8 cellular contexts compared by ENCODE assay signal in genomic region chr7:92833024-92833765, GRCh38. TPM values are rescaled to one million over a fixed set of nuclear protein-coding genes. Genes with fewer than 3 reads are reported as not detected.
DNase-seq lines count a peak whose midpoint lies in the region; ATAC-seq and TF ChIP-seq lines count a peak whose summit lies in the region.

No MANE protein-coding gene starts in this region.

- no TSS peak for BruUV-seq in PC-3 (replicated peaks; lab: Mats Ljungman, UMichigan)

- no peaks in the 10 kb centered on the region for H3K27me3 Mint-ChIP-seq in activated T-cell treated with anti-CD3 and anti-CD28 coated beads, Interleukin-2, amount 50 U/mL, for 72 hours (ENCODE audit: low read depth)
- no peaks in the 10 kb centered on the region for H3K27me3 Mint-ChIP-seq in natural killer cell treated with Interleukin-12 subunit alpha and Interleukin-12 subunit beta and Interleukin-15 and Interleukin-18, amount 100 ng/mL, for 72 hours
- H3K27me3 Mint-ChIP-seq in stimulated activated naive CD8-positive, alpha-beta T cell treated with anti-CD3 and anti-CD28 coated beads, Interleukin-15, Interleukin-2, amounts not matched to agents 100 ng/mL and 50 ng/mL, for 24 hours: no peaks in the 10 kb centered on the region

- no peaks in the 10 kb centered on the region for H3K9me3 ChIP-seq in HUES48 (ENCODE audit: control insufficient read depth, insufficient read depth, low read length)
- no peaks in the 10 kb centered on the region for H3K9me3 ChIP-seq in PC-3 (ENCODE audit: low read length)
- no peaks in the 10 kb centered on the region for H3K9me3 ChIP-seq in fibroblast of lung (ENCODE audit: control insufficient read depth, insufficient read depth, low read depth, low read length)

- peak overlapping the region; percentile 90 for H3K27ac ChIP-seq in HUES48 (ENCODE audit: low read depth, low read length)
- peak overlapping the region; percentile 66 for H3K27ac ChIP-seq in PC-3 (ENCODE audit: low read length)
- H3K27ac ChIP-seq in fibroblast of lung (ENCODE audit: insufficient read depth, low read length): peak overlapping the region; percentile 96

- H3K4me3 Mint-ChIP-seq in activated T-cell treated with anti-CD3 and anti-CD28 coated beads, Interleukin-2, amount 50 U/mL, for 72 hours: peak overlapping the region; percentile 88 to 97
- peak overlapping the region; percentile 99 for H3K4me3 Mint-ChIP-seq in natural killer cell treated with Interleukin-12 subunit alpha and Interleukin-12 subunit beta and Interleukin-15 and Interleukin-18, amount 100 ng/mL, for 72 hours
- H3K4me3 Mint-ChIP-seq in stimulated activated naive CD8-positive, alpha-beta T cell treated with anti-CD3 and anti-CD28 coated beads, Interleukin-15, Interleukin-2, amounts not matched to agents 100 ng/mL and 50 ng/mL, for 24 hours: peak overlapping the region; percentile 94

- H3K4me2 ChIP-seq in PC-3 (ENCODE audit: low read length): peak overlapping the region; percentile 89
- H3K4me2 ChIP-seq in fibroblast of lung (ENCODE audit: extremely low read depth, insufficient read depth, low read length): peak overlapping the region; percentile 100

- no peaks in the 10 kb centered on the region for H3F3A ChIP-seq in PC-3 (ENCODE audit: low read length, unreplicated experiment)

- H3K9ac ChIP-seq in HUES48 (ENCODE audit: low read depth, low read length) (peak overlapping the region; percentile 73), PC-3 (ENCODE audit: low read length) (peak overlapping the region; percentile 80), fibroblast of lung (ENCODE audit: insufficient read depth, low read length) (peak overlapping the region; percentile 88)

- ATAC-seq in GM21390 (IDR thresholded peaks at IDR 0.05; ENCODE audit: unreplicated experiment) (peak; percentile 50), PC-3 (peak; percentile 60)
- ATAC-seq in activated T-cell treated with anti-CD3 and anti-CD28 coated beads, Interleukin-2, amount 50 U/mL, for 72 hours (replicated peaks in 1 of 2): peak; percentile 71 to 74
- peak; percentile 69 to 76 for ATAC-seq in natural killer cell treated with Interleukin-12 subunit alpha and Interleukin-12 subunit beta and Interleukin-15 and Interleukin-18, amount 100 ng/mL, for 72 hours

- TF ChIP-seq CTCF in PC-3 (conservative IDR thresholded peaks at IDR 0.05; ENCODE audit: low read depth, low read length) (peak; percentile 79), fibroblast of lung (conservative IDR thresholded peaks at IDR 0.05 in 1 of 2, IDR thresholded peaks at IDR 0.05 in 1 of 2; ENCODE audit: low read depth in 1 of 2, low read length in 2 of 2) (peak; percentile 61 to 70)

- H4K20me1 ChIP-seq in PC-3 (ENCODE audit: low read length) (no peaks in the 10 kb centered on the region), fibroblast of lung (ENCODE audit: control insufficient read depth, extremely low read depth, insufficient read depth, low read length) (no peaks in the 10 kb centered on the region)

- peaks cover 41% of the 10 kb centered on the region for H3K4me1 Mint-ChIP-seq in activated T-cell treated with anti-CD3 and anti-CD28 coated beads, Interleukin-2, amount 50 U/mL, for 72 hours (ENCODE audit: low read depth)
- peaks cover 42 to 43% of the 10 kb centered on the region in 2 donors for H3K4me1 Mint-ChIP-seq in natural killer cell treated with Interleukin-12 subunit alpha and Interleukin-12 subunit beta and Interleukin-15 and Interleukin-18, amount 100 ng/mL, for 72 hours (ENCODE audit: low read depth in 2 of 2)
- H3K4me1 Mint-ChIP-seq in stimulated activated naive CD8-positive, alpha-beta T cell treated with anti-CD3 and anti-CD28 coated beads, Interleukin-15, Interleukin-2, amounts not matched to agents 100 ng/mL and 50 ng/mL, for 24 hours (ENCODE audit: low read depth): peaks cover 49% of the 10 kb centered on the region

- DNase-seq in DMS 273 (lab: John Stamatoyannopoulos, UW; ENCODE audit: unreplicated experiment) (peak; percentile 98), PC-3 (peak; percentile 82), fibroblast of lung (ENCODE audit: low read depth in 2 of 2) (peak; percentile 73 to 80)
- DNase-seq in activated T-cell treated with anti-CD3 and anti-CD28 coated beads, Interleukin-2, amount 50 U/mL, for 72 hours: peak; percentile 92 to 94
- peak; percentile 84 for DNase-seq in natural killer cell treated with Interleukin-12 subunit alpha and Interleukin-12 subunit beta and Interleukin-15 and Interleukin-18, amount 100 ng/mL, for 72 hours (ENCODE audit: low spot score)

- H3K27ac Mint-ChIP-seq in activated T-cell treated with anti-CD3 and anti-CD28 coated beads, Interleukin-2, amount 50 U/mL, for 72 hours: peak overlapping the region; percentile 81
- peak overlapping the region; percentile 96 to 99 for H3K27ac Mint-ChIP-seq in natural killer cell treated with Interleukin-12 subunit alpha and Interleukin-12 subunit beta and Interleukin-15 and Interleukin-18, amount 100 ng/mL, for 72 hours
- peak overlapping the region; percentile 95 for H3K27ac Mint-ChIP-seq in stimulated activated naive CD8-positive, alpha-beta T cell treated with anti-CD3 and anti-CD28 coated beads, Interleukin-15, Interleukin-2, amounts not matched to agents 100 ng/mL and 50 ng/mL, for 24 hours

- peaks cover 13% of the 10 kb centered on the region for H3K27me3 ChIP-seq in HUES48 (ENCODE audit: control insufficient read depth, insufficient read depth, low read length)
- no peaks in the 10 kb centered on the region for H3K27me3 ChIP-seq in PC-3 (ENCODE audit: low read length)
- H3K27me3 ChIP-seq in fibroblast of lung (ENCODE audit: control insufficient read depth, insufficient read depth, low read length): no peaks in the 10 kb centered on the region

- H3K4me3 ChIP-seq in HUES48 (ENCODE audit: low read depth, low read length) (peak overlapping the region; percentile 72), PC-3 (ENCODE audit: low read length) (peak overlapping the region; percentile 82), fibroblast of lung (replicated peaks in 1 of 4; ENCODE audit: control extremely low read depth in 1 of 4, insufficient read depth in 1 of 4, low read depth in 3 of 4, low read length in 4 of 4) (peak overlapping the region; percentile 79 to 95 (median 90))

- peaks cover 30 to 38% of the 10 kb centered on the region in 2 donors for H3K36me3 Mint-ChIP-seq in activated T-cell treated with anti-CD3 and anti-CD28 coated beads, Interleukin-2, amount 50 U/mL, for 72 hours (ENCODE audit: insufficient read depth in 2 of 2)
- peaks cover 46% of the 10 kb centered on the region for H3K36me3 Mint-ChIP-seq in natural killer cell treated with Interleukin-12 subunit alpha and Interleukin-12 subunit beta and Interleukin-15 and Interleukin-18, amount 100 ng/mL, for 72 hours
- peaks cover 64% of the 10 kb centered on the region for H3K36me3 Mint-ChIP-seq in stimulated activated naive CD8-positive, alpha-beta T cell treated with anti-CD3 and anti-CD28 coated beads, Interleukin-15, Interleukin-2, amounts not matched to agents 100 ng/mL and 50 ng/mL, for 24 hours (ENCODE audit: low read depth)

- H3K79me2 ChIP-seq in PC-3 (ENCODE audit: low read length) (peaks cover 74% of the 10 kb centered on the region), fibroblast of lung (ENCODE audit: control insufficient read depth, insufficient read depth, low read length) (peaks cover 71% of the 10 kb centered on the region)

- no peaks in the 10 kb centered on the region for H3K9me2 ChIP-seq in PC-3 (replicated peaks; ENCODE audit: low read length)

- CTCF ChIA-PET in PC-3 (lab: Charles Lee): interaction anchor here (0.5 to 2.1 kb wide), 13 partner anchors 49 to 304 kb away, joined by 3 to 10 read pairs (median 5); partner anchors contain the start of gene RBM48

- no peaks in the 10 kb centered on the region for H3K9me3 Mint-ChIP-seq in activated T-cell treated with anti-CD3 and anti-CD28 coated beads, Interleukin-2, amount 50 U/mL, for 72 hours
- no peaks in the 10 kb centered on the region for H3K9me3 Mint-ChIP-seq in natural killer cell treated with Interleukin-12 subunit alpha and Interleukin-12 subunit beta and Interleukin-15 and Interleukin-18, amount 100 ng/mL, for 72 hours
- H3K9me3 Mint-ChIP-seq in stimulated activated naive CD8-positive, alpha-beta T cell treated with anti-CD3 and anti-CD28 coated beads, Interleukin-15, Interleukin-2, amounts not matched to agents 100 ng/mL and 50 ng/mL, for 24 hours: no peaks in the 10 kb centered on the region

- H3K36me3 ChIP-seq in HUES48 (ENCODE audit: control insufficient read depth, insufficient read depth, low read length): no peaks in the 10 kb centered on the region
- H3K36me3 ChIP-seq in PC-3 (ENCODE audit: low read depth, low read length): peaks cover 4% of the 10 kb centered on the region; the same call in 1 of the 2 replicates
- H3K36me3 ChIP-seq in fibroblast of lung (ENCODE audit: control insufficient read depth, insufficient read depth, low read length): no peaks in the 10 kb centered on the region

- POLR2A ChIA-PET in PC-3 (lab: Charles Lee; ENCODE audit: unreplicated experiment): interaction anchor here (0.5 to 0.7 kb wide), 4 partner anchors 68 to 208 kb away, joined by 3 to 11 read pairs (median 4); no protein-coding TSS in a partner anchor

- peaks cover 52% of the 10 kb centered on the region for H3K4me1 ChIP-seq in HUES48 (ENCODE audit: control insufficient read depth, insufficient read depth, low read length)
- H3K4me1 ChIP-seq in PC-3 (ENCODE audit: insufficient read depth, low read length): peaks cover 31% of the 10 kb centered on the region
- H3K4me1 ChIP-seq in fibroblast of lung (ENCODE audit: control insufficient read depth, extremely low read depth, insufficient read depth, low read length): peaks cover 4% of the 10 kb centered on the region

- H2AFZ ChIP-seq in PC-3 (ENCODE audit: low read length): peak overlapping the region; percentile 81
- peak overlapping the region; percentile 50 for H2AFZ ChIP-seq in fibroblast of lung (ENCODE audit: low read length)

- intact Hi-C loops in PC-3 (cut with micrococcal nuclease): loop anchor here (1.0 to 10.0 kb wide), 4 partner anchors 24 to 402 kb away; partner anchors contain the start of gene VPS50

RNA-seq across cellular contexts. Expression of gene CDK6, which starts 3.2 kb away (rescaled TPM):
- total RNA-seq in PC-3 (2014; rRNA removed) (38.4 and 38.7 TPM in 2 replicates), fibroblast of lung (9.8 and 17.8 TPM in 2 replicates)
- total RNA-seq in activated T-cell treated with anti-CD3 and anti-CD28 coated beads, Interleukin-2, amount 50 U/mL, for 72 hours: 100 to 1,000 TPM; 213 to 256 TPM
- polyA plus RNA-seq in fibroblast of lung: 13.4 and 19.2 TPM in 2 replicates
- 6.2 and 10.6 TPM in 2 replicates for polyA plus RNA-seq in fibroblast of lung (2012)
- 17.8 and 53.6 TPM in 2 replicates for polyA minus RNA-seq in fibroblast of lung (ENCODE audit: low replicate concordance)
- 100 to 1,000 TPM; 278 to 404 TPM for total RNA-seq in natural killer cell treated with Interleukin-12 subunit alpha and Interleukin-12 subunit beta and Interleukin-15 and Interleukin-18, amount 100 ng/mL, for 72 hours

Comparison
In these comparisons a context has a peak if more than half of its experiments do, and no peak if none do; other contexts are left out.
1. Peak in every context shown above with its lines: DNase-seq, ATAC-seq, H3K4me3 ChIP-seq and H3K27ac ChIP-seq.